ENCODE assay signal across 11 cellular contexts in the genomic region with DNA sequence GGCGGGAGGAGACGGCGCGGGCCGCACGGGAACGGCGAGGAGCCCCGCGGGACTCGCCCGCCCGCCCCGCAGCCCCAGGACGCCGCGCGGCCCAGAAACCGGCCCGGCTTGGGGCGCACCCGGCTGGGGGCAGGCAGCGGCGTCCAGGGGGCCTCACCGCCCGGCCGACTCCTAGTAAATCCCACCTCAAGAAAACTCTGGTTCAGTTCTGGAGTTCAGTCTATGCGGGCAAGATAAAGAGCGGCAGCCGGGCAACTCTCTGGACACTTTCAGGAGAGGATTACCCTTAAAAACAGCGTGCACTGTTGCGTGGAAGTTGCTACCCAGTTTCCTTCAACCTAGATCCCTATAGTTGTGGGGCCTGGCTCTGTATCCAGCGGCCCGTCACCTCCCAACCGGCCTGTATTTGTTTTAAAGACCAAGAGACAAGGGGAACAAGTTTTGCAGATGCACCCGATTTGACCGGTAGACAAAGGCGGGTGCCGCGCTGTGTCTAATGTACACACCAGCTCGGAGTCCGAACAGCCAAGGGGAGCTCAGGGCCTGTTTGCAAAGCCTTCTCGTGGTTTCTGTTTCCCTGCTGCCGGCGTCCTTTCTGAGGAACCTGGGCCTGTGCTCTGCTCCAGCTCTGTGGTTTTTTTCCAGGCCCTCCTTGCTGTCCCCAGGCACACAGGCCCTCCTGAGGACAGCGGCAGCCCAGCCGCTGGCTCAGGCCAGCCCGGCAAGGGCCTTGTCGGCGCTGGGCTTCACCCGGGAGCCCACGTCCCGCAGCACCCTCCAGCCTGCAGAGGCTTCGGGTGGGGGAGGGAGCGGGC. TPM values are rescaled to one million over a fixed set of nuclear protein-coding genes. Genes with fewer than 3 reads are reported as not detected.
DNase-seq lines count a peak whose midpoint lies in the region; ATAC-seq and TF ChIP-seq lines count a peak whose summit lies in the region.
"Had no signal": no experiment of that assay in that cellular context is flagged by ENCODE, and none has a peak within 500 bp of the region (broad histone marks: within the 10 kb centered on the region; RNA-seq: fewer than 3 reads in every experiment).

No MANE protein-coding gene starts in this region.

- no peaks in the 10 kb centered on the region for H3K27me3 ChIP-seq in right cardiac atrium (ENCODE audit: control insufficient read depth, insufficient read depth)
- peaks cover 76 to 94% (median 92%) of the 10 kb centered on the region in 7 donors for H3K27me3 ChIP-seq in heart right ventricle
- peaks cover 4% of the 10 kb centered on the region for H3K27me3 ChIP-seq in vagina
- H3K27me3 ChIP-seq in upper lobe of right lung, result peaks cover 85% of the 10 kb centered on the region
- peaks cover 32% of the 10 kb centered on the region for H3K27me3 ChIP-seq in SK-N-SH (ENCODE audit: insufficient read depth)

- H3K4me3 Mint-ChIP-seq in WTC11, result peak overlapping the region; percentile 70
- peak overlapping the region; percentile 68 for H3K4me3 Mint-ChIP-seq in memory B cell
- H3K4me3 Mint-ChIP-seq: activated naive CD8-positive, alpha-beta T cell treated with anti-CD3 and anti-CD28 coated beads, Interleukin-2, amount 10 ng/mL, durations not matched to agents 7 days and 5 days had no signal

- 58% methylated on average over 55 of the region's 55 CpGs for WGBS in right cardiac atrium
- 47 to 49% methylated on average over 55 of the region's 55 CpGs for WGBS in heart right ventricle, 2 donors
- 95% methylated on average over 30 of the region's 55 CpGs for WGBS in SK-N-SH (ENCODE audit: low lambda C conversion rate)

- no peaks in the 10 kb centered on the region for H3K9me3 Mint-ChIP-seq in WTC11
- H3K9me3 Mint-ChIP-seq in memory B cell, result no peaks in the 10 kb centered on the region
- H3K9me3 Mint-ChIP-seq: activated naive CD8-positive, alpha-beta T cell treated with anti-CD3 and anti-CD28 coated beads, Interleukin-2, amount 10 ng/mL, durations not matched to agents 7 days and 5 days had no signal

- H3K9me2 ChIP-seq in SK-N-SH, result no peaks in the 10 kb centered on the region

- H3K36me3 Mint-ChIP-seq in WTC11, result no peaks in the 10 kb centered on the region
- H3K36me3 Mint-ChIP-seq in memory B cell, result peaks cover 5% of the 10 kb centered on the region
- H3K36me3 Mint-ChIP-seq: activated naive CD8-positive, alpha-beta T cell treated with anti-CD3 and anti-CD28 coated beads, Interleukin-2, amount 10 ng/mL, durations not matched to agents 7 days and 5 days had no signal

- no peak overlapping the region for H2AFZ ChIP-seq in SK-N-SH (ENCODE audit: low read depth)

- H4K20me1 ChIP-seq in SK-N-SH (ENCODE audit: insufficient read depth), result no peaks in the 10 kb centered on the region

- no peaks in the 10 kb centered on the region for H3K79me2 ChIP-seq in SK-N-SH (ENCODE audit: insufficient read depth)

- POLR2A ChIA-PET in WTC11 (lab: Charles Lee), result no interaction called here
- POLR2A ChIA-PET in SK-N-SH (lab: Yijun Ruan, JAX), result no interaction called here

- H3K27ac Mint-ChIP-seq in WTC11 (peak overlapping the region; percentile 72), memory B cell (no peak overlapping the region)
- H3K27ac Mint-ChIP-seq: activated naive CD8-positive, alpha-beta T cell treated with anti-CD3 and anti-CD28 coated beads, Interleukin-2, amount 10 ng/mL, durations not matched to agents 7 days and 5 days had no signal

- H3K9me3 ChIP-seq in right cardiac atrium (ENCODE audit: control insufficient read depth, low read length), result no peaks in the 10 kb centered on the region
- H3K9me3 ChIP-seq in heart right ventricle, result no peaks in the 10 kb centered on the region
- H3K9me3 ChIP-seq in vagina, result no peaks in the 10 kb centered on the region
- H3K9me3 ChIP-seq in upper lobe of right lung, result no peaks in the 10 kb centered on the region
- H3K9me3 ChIP-seq in SK-N-SH, result no peaks in the 10 kb centered on the region

- no peaks in the 10 kb centered on the region for H3F3A ChIP-seq in SK-N-SH (replicated peaks; ENCODE audit: insufficient read depth)

- H3K9ac ChIP-seq in SK-N-SH, result no peak overlapping the region

- peaks cover 40% of the 10 kb centered on the region for H3K4me1 Mint-ChIP-seq in WTC11
- peaks cover 20% of the 10 kb centered on the region for H3K4me1 Mint-ChIP-seq in memory B cell

- H3K4me1 ChIP-seq in right cardiac atrium (ENCODE audit: control insufficient read depth, insufficient read depth, low read length) (no peaks in the 10 kb centered on the region), heart right ventricle (peaks cover 9 to 34% (median 19%) of the 10 kb centered on the region in 9 donors), vagina (peaks cover 29% of the 10 kb centered on the region), upper lobe of right lung (peaks cover 17% of the 10 kb centered on the region), SK-N-SH (ENCODE audit: control insufficient read depth in 1 of 2, insufficient read depth in 2 of 2, low read depth in 1 of 2, low read length in 1 of 2) (peaks cover 0 to 4% of the 10 kb centered on the region in 2 experiments; a peak in 2 of 4 replicates)

- H3K27me3 Mint-ChIP-seq in WTC11 (ENCODE audit: low read depth) (peaks cover 85% of the 10 kb centered on the region), memory B cell (peaks cover 33% of the 10 kb centered on the region)

- intact Hi-C loops in right cardiac atrium (cut with DNase I), result no loop called here
- intact Hi-C loops in heart right ventricle (cut with DNase I), result no loop called here
- intact Hi-C loops in vagina (cut with DNase I), result no loop called here
- intact Hi-C loops in upper lobe of right lung (cut with DNase I), result no loop called here

- CTCF ChIA-PET in WTC11 (lab: Charles Lee) (interaction anchor here (1.3 to 5.4 kb wide), 6 partner anchors 7 to 201 kb away, joined by 3 to 44 read pairs (median 8); a partner anchor contains a TSS), SK-N-SH (lab: Yijun Ruan, JAX) (interaction anchor here (0.9 to 3.7 kb wide), 3 partner anchors 31 to 149 kb away, joined by 3 to 15 read pairs (median 6); no protein-coding TSS in a partner anchor)

- H3K36me3 ChIP-seq in heart right ventricle, result no peaks in the 10 kb centered on the region
- H3K36me3 ChIP-seq in vagina, result no peaks in the 10 kb centered on the region
- no peaks in the 10 kb centered on the region for H3K36me3 ChIP-seq in upper lobe of right lung
- no peaks in the 10 kb centered on the region for H3K36me3 ChIP-seq in SK-N-SH (replicated peaks in 1 of 2; ENCODE audit: control insufficient read depth in 1 of 2, insufficient read depth in 2 of 2, low read length in 1 of 2)

- no peak for TF ChIP-seq EP300 in SK-N-SH (IDR thresholded peaks at IDR 0.05; ENCODE audit: borderline replicate concordance in 1 of 2, low read depth in 1 of 2, low read length in 1 of 2)

- TF ChIP-seq RAD21 in SK-N-SH (IDR thresholded peaks at IDR 0.05; ENCODE audit: low read length), result no peak

- ATAC-seq in right cardiac atrium (no peak), heart right ventricle (no peak), WTC11 (no peak), memory B cell (ENCODE audit: low read depth) (no peak), upper lobe of right lung (no peak)

- no peak for TF ChIP-seq CTCF in heart right ventricle (IDR thresholded peaks at IDR 0.05)
- TF ChIP-seq CTCF in WTC11 (IDR thresholded peaks at IDR 0.05), result no peak
- TF ChIP-seq CTCF in vagina (IDR thresholded peaks at IDR 0.05), result no peak
- TF ChIP-seq CTCF in upper lobe of right lung (IDR thresholded peaks at IDR 0.05), result no peak
- TF ChIP-seq CTCF in SK-N-SH (IDR thresholded peaks at IDR 0.05), result no peak

- H3K27ac ChIP-seq in right cardiac atrium (ENCODE audit: low read length) (no peak overlapping the region), heart right ventricle (no peak overlapping the region), vagina (no peak overlapping the region), upper lobe of right lung (no peak overlapping the region), SK-N-SH (ENCODE audit: low read depth in 2 of 2, low read length in 1 of 2) (no peak overlapping the region)

- no peak overlapping the region for H3K4me2 ChIP-seq in SK-N-SH

- peak overlapping the region; percentile 47 for H3K4me3 ChIP-seq in right cardiac atrium (ENCODE audit: low read length)
- H3K4me3 ChIP-seq in heart right ventricle, result peak overlapping the region in 1 of 10 donors; percentile 6
- H3K4me3 ChIP-seq in vagina, result peak overlapping the region; percentile 32 to 44
- H3K4me3 ChIP-seq in upper lobe of right lung, result no peak overlapping the region
- H3K4me3 ChIP-seq in SK-N-SH (ENCODE audit: low read depth in 2 of 2, low read length in 1 of 2), result no peak overlapping the region

- no peak for TF ChIP-seq POLR2A in vagina (IDR thresholded peaks at IDR 0.05)

- DNase-seq in right cardiac atrium, result peak in 2 of 3 donors; percentile 14 to 50
- no peak for DNase-seq in heart right ventricle
- DNase-seq in WTC11 (ENCODE audit: low spot score), result peak; percentile 37
- DNase-seq in memory B cell (ENCODE audit: low spot score in 2 of 2), result no peak
- no peak for DNase-seq in vagina (ENCODE audit: extremely low spot score in 2 of 2)
- DNase-seq in upper lobe of right lung, result no peak
- no peak for DNase-seq in SK-N-SH
- DNase-seq in NCI-H2029 (lab: John Stamatoyannopoulos, UW), result no peak
- DNase-seq: activated naive CD8-positive, alpha-beta T cell treated with anti-CD3 and anti-CD28 coated beads, Interleukin-2, amount 10 ng/mL, durations not matched to agents 7 days and 5 days; Calu3; NCI-H187 had no signal

RNA-seq across cellular contexts. Expression of a gene that starts 1.1 kb away (rescaled TPM):
- total RNA-seq in right cardiac atrium (1 to 10 TPM in 1 of 4 donors, under 1 TPM in 3; 0.19 to 1.4 (median 0.78) TPM), heart right ventricle (1 to 10 TPM in 5 of 10 donors, under 1 TPM in 5; 0.53 to 1.8 (median 1.0) TPM), WTC11 (2021) (7.9 to 12.8 TPM (median 9.3 TPM) in 3 replicates), vagina (7.1 TPM), upper lobe of right lung (15.4 TPM)
- polyA plus RNA-seq in right cardiac atrium (0.88 TPM), heart right ventricle (1 to 10 TPM in 1 of 2 donors, under 1 TPM in 1; 0.61 to 1.0 TPM), SK-N-SH (2012; rRNA removed) (not detected in 2 replicates)
- 0.07 TPM in 1 of 2 replicates, not detected in the other for polyA plus RNA-seq in SK-N-SH (2012; cell fraction: cytosol; rRNA removed)
- 0.29 and 0.41 TPM in 2 replicates for polyA plus RNA-seq in SK-N-SH (2012; cell fraction: nucleus; rRNA removed)
- total RNA-seq: Calu3 had no signal

RNA-seq across cellular contexts. Expression of a gene that starts 38.4 kb away (rescaled TPM):
- total RNA-seq in right cardiac atrium (1 to 10 TPM in 1 of 4 donors, not detected in 3; 9.0 TPM), heart right ventricle (10 to 100 TPM in 1 of 10 donors, 1 to 10 TPM in 3, not detected in 6; 5.3 to 13.4 (median 6.4) TPM), WTC11 (2021) (1.4 to 4.3 TPM (median 3.3 TPM) in 3 replicates), vagina (14.5 TPM), upper lobe of right lung (1.3 TPM)
- polyA plus RNA-seq in right cardiac atrium (29.5 TPM), heart right ventricle (10 to 100 TPM; 12.4 to 56.1 TPM), SK-N-SH (2012; rRNA removed) (0.49 and 1.5 TPM in 2 replicates)
- 0.49 and 0.85 TPM in 2 replicates for polyA plus RNA-seq in SK-N-SH (2012; cell fraction: cytosol; rRNA removed)
- 7.2 and 43.4 TPM in 2 replicates for polyA plus RNA-seq in SK-N-SH (2012; cell fraction: nucleus; rRNA removed)
- total RNA-seq: activated naive CD8-positive, alpha-beta T cell treated with anti-CD3 and anti-CD28 coated beads, Interleukin-2, amount 10 ng/mL, durations not matched to agents 7 days and 5 days; Calu3 had no signal

RNA-seq across cellular contexts. Expression of a gene that starts 47.4 kb away (rescaled TPM):
- 100 to 1,000 TPM; 143 to 264 (median 199) TPM for total RNA-seq in right cardiac atrium
- 243 TPM for polyA plus RNA-seq in right cardiac atrium
- 100 to 1,000 TPM in 8 of 10 donors, 10 to 100 TPM in 2; 60.9 to 218 (median 144) TPM for total RNA-seq in heart right ventricle
- 100 to 1,000 TPM in 1 of 2 donors, 10 to 100 TPM in 1; 56.5 to 104 TPM for polyA plus RNA-seq in heart right ventricle
- 12.6 to 22.4 TPM (median 15.2 TPM) in 3 replicates for total RNA-seq in WTC11 (2021)
- total RNA-seq in vagina, result 67.3 TPM
- 11.5 TPM for total RNA-seq in upper lobe of right lung
- 10.4 and 14.0 TPM in 2 replicates for polyA plus RNA-seq in SK-N-SH (2012; rRNA removed)
- polyA plus RNA-seq in SK-N-SH (2012; cell fraction: cytosol; rRNA removed), result 6.1 and 11.1 TPM in 2 replicates
- polyA plus RNA-seq in SK-N-SH (2012; cell fraction: nucleus; rRNA removed), result 34.8 and 52.6 TPM in 2 replicates
- total RNA-seq: activated naive CD8-positive, alpha-beta T cell treated with anti-CD3 and anti-CD28 coated beads, Interleukin-2, amount 10 ng/mL, durations not matched to agents 7 days and 5 days had no signal

Comparison
In these comparisons a context has a peak if more than half of its experiments do, and no peak if none do; other contexts are left out.
1. DNase-seq: peak in right cardiac atrium (2 of 3) and WTC11 (single experiment); none in heart right ventricle (0 of 2), memory B cell (0 of 2), vagina (0 of 2), upper lobe of right lung (single experiment), SK-N-SH (single experiment) and NCI-H2029 (single experiment).
2. H3K4me3 ChIP-seq: peak in right cardiac atrium (single experiment) and vagina (2 of 2); none in upper lobe of right lung (single experiment) and SK-N-SH (0 of 2).